In genomic region chr1:46735708-46736324, GRCh38 we compare ENCODE assay signal across 1 cellular context.
A peak's percentile ranks its signal among the peaks of the same experiment; 100 is the strongest.
TF ChIP-seq lines count a peak whose summit lies in the region.

No MANE protein-coding gene starts in this region.

TF ChIP-seq in HepG2, 621 proteins besides CTCF, POLR2A, EP300 and RAD21 (continued from another document and continues in another):
- TF ChIP-seq, protein P1, sequence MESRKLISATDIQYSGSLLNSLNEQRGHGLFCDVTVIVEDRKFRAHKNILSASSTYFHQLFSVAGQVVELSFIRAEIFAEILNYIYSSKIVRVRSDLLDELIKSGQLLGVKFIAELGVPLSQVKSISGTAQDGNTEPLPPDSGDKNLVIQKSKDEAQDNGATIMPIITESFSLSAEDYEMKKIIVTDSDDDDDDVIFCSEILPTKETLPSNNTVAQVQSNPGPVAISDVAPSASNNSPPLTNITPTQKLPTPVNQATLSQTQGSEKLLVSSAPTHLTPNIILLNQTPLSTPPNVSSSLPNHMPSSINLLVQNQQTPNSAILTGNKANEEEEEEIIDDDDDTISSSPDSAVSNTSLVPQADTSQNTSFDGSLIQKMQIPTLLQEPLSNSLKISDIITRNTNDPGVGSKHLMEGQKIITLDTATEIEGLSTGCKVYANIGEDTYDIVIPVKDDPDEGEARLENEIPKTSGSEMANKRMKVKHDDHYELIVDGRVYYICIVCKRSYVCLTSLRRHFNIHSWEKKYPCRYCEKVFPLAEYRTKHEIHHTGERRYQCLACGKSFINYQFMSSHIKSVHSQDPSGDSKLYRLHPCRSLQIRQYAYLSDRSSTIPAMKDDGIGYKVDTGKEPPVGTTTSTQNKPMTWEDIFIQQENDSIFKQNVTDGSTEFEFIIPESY (CRISPR knock-in tag; IDR thresholded peaks at IDR 0.05): no peak
- TF ChIP-seq ZNF33A (CRISPR knock-in tag; IDR thresholded peaks at IDR 0.05; ENCODE audit: borderline replicate concordance) (no peak), ATAD3A (CRISPR knock-in tag; IDR thresholded peaks at IDR 0.05) (0 out of 2 replicates have a peak, but pooled peaks have one; percentile 69), MEIS2 (CRISPR knock-in tag; IDR thresholded peaks at IDR 0.05) (peak; percentile 50; the same call in 1 of the 2 replicates), SKI (IDR thresholded peaks at IDR 0.05; ENCODE audit: partially characterized antibody) (no peak), ARNTL (CRISPR knock-in tag; IDR thresholded peaks at IDR 0.05) (no peak), ARHGAP35 (CRISPR knock-in tag; IDR thresholded peaks at IDR 0.05; ENCODE audit: borderline replicate concordance) (no peak), SUZ12 (IDR thresholded peaks at IDR 0.05; ENCODE audit: low read depth, low read length) (no peak), SP2 (CRISPR knock-in tag; IDR thresholded peaks at IDR 0.05) (no peak), MYNN (CRISPR knock-in tag; IDR thresholded peaks at IDR 0.05; ENCODE audit: low read depth) (peak; percentile 90; the same call in 1 of the 2 replicates), ZKSCAN8 (CRISPR knock-in tag; IDR thresholded peaks at IDR 0.05; ENCODE audit: borderline replicate concordance) (no peak), CBX2 (IDR thresholded peaks at IDR 0.05; ENCODE audit: low read depth, low read length) (no peak), CBX2 (CRISPR knock-in tag; IDR thresholded peaks at IDR 0.05; ENCODE audit: low read depth) (no peak), ZNF891 (CRISPR knock-in tag; IDR thresholded peaks at IDR 0.05) (no peak; the same call in 1 of the 2 replicates), KAT7 (CRISPR knock-in tag; IDR thresholded peaks at IDR 0.05; ENCODE audit: borderline replicate concordance) (no peak), ZNF24 (IDR thresholded peaks at IDR 0.05) (no peak), GFI1 (CRISPR knock-in tag; IDR thresholded peaks at IDR 0.05; ENCODE audit: borderline replicate concordance) (no peak), RXRA (CRISPR knock-in tag; IDR thresholded peaks at IDR 0.05) (no peak), RFX5 (IDR thresholded peaks at IDR 0.05; ENCODE audit: low read depth, low read length) (no peak), ZC3H4 (CRISPR knock-in tag; IDR thresholded peaks at IDR 0.05; ENCODE audit: borderline replicate concordance) (no peak), PATZ1 (CRISPR knock-in tag; IDR thresholded peaks at IDR 0.05) (peak; percentile 41; the same call in 1 of the 2 replicates), ZNF546 (CRISPR knock-in tag; conservative IDR thresholded peaks at IDR 0.05) (no peak), NFE2 (CRISPR knock-in tag; IDR thresholded peaks at IDR 0.05) (no peak), HNF4G (IDR thresholded peaks at IDR 0.05; ENCODE audit: borderline replicate concordance, low read depth, low read length) (no peak), HNF4G (CRISPR knock-in tag; IDR thresholded peaks at IDR 0.05; ENCODE audit: borderline replicate concordance, low read depth) (no peak), ZNF883 (CRISPR knock-in tag; IDR thresholded peaks at IDR 0.05; ENCODE audit: not compliant biosample characterization) (no peak), EZH2 (conservative IDR thresholded peaks at IDR 0.05; ENCODE audit: low read depth, low read length) (no peak), ATF7 (IDR thresholded peaks at IDR 0.05) (no peak), ATF7 (CRISPR knock-in tag; IDR thresholded peaks at IDR 0.05) (no peak), ZSCAN31 (CRISPR knock-in tag; IDR thresholded peaks at IDR 0.05; ENCODE audit: low read depth) (peak; percentile 47; the same call in 1 of the 2 replicates), PLRG1 (conservative IDR thresholded peaks at IDR 0.05) (no peak), RELA (CRISPR knock-in tag; IDR thresholded peaks at IDR 0.05) (no peak), ATF1 (CRISPR knock-in tag; IDR thresholded peaks at IDR 0.05) (no peak), ZBTB49 (CRISPR knock-in tag; IDR thresholded peaks at IDR 0.05; ENCODE audit: borderline replicate concordance) (peak; percentile 96; the same call in 1 of the 2 replicates), ZSCAN21 (CRISPR knock-in tag; IDR thresholded peaks at IDR 0.05; ENCODE audit: borderline replicate concordance) (peak; percentile 64; the same call in 1 of the 2 replicates), AKNA (CRISPR knock-in tag; IDR thresholded peaks at IDR 0.05; ENCODE audit: borderline replicate concordance) (peak; percentile 95), ZNF782 (CRISPR knock-in tag; IDR thresholded peaks at IDR 0.05; ENCODE audit: borderline replicate concordance) (no peak), FIP1L1 (IDR thresholded peaks at IDR 0.05; ENCODE audit: borderline replicate concordance, insufficient read depth, low read depth, low read length) (no peak), ZNF770 (CRISPR knock-in tag; IDR thresholded peaks at IDR 0.05) (no peak), ATF6 (CRISPR knock-in tag; conservative IDR thresholded peaks at IDR 0.05) (peak; percentile 97; the same call in 1 of the 2 replicates)
- TF ChIP-seq, protein P2, sequence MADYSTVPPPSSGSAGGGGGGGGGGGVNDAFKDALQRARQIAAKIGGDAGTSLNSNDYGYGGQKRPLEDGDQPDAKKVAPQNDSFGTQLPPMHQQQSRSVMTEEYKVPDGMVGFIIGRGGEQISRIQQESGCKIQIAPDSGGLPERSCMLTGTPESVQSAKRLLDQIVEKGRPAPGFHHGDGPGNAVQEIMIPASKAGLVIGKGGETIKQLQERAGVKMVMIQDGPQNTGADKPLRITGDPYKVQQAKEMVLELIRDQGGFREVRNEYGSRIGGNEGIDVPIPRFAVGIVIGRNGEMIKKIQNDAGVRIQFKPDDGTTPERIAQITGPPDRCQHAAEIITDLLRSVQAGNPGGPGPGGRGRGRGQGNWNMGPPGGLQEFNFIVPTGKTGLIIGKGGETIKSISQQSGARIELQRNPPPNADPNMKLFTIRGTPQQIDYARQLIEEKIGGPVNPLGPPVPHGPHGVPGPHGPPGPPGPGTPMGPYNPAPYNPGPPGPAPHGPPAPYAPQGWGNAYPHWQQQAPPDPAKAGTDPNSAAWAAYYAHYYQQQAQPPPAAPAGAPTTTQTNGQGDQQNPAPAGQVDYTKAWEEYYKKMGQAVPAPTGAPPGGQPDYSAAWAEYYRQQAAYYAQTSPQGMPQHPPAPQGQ (CRISPR knock-in tag; IDR thresholded peaks at IDR 0.05; ENCODE audit: borderline replicate concordance): no peak
- TF ChIP-seq, protein P3, sequence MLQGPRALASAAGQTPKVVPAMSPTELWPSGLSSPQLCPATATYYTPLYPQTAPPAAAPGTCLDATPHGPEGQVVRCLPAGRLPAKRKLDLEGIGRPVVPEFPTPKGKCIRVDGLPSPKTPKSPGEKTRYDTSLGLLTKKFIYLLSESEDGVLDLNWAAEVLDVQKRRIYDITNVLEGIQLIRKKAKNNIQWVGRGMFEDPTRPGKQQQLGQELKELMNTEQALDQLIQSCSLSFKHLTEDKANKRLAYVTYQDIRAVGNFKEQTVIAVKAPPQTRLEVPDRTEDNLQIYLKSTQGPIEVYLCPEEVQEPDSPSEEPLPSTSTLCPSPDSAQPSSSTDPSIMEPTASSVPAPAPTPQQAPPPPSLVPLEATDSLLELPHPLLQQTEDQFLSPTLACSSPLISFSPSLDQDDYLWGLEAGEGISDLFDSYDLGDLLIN (CRISPR knock-in tag; IDR thresholded peaks at IDR 0.05; ENCODE audit: borderline replicate concordance): peak; percentile 55; the same call in 1 of the 2 replicates
- TF ChIP-seq, protein P4, sequence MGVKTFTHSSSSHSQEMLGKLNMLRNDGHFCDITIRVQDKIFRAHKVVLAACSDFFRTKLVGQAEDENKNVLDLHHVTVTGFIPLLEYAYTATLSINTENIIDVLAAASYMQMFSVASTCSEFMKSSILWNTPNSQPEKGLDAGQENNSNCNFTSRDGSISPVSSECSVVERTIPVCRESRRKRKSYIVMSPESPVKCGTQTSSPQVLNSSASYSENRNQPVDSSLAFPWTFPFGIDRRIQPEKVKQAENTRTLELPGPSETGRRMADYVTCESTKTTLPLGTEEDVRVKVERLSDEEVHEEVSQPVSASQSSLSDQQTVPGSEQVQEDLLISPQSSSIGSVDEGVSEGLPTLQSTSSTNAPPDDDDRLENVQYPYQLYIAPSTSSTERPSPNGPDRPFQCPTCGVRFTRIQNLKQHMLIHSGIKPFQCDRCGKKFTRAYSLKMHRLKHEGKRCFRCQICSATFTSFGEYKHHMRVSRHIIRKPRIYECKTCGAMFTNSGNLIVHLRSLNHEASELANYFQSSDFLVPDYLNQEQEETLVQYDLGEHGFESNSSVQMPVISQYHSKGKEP (CRISPR knock-in tag; IDR thresholded peaks at IDR 0.05): peak; percentile 96
